Comparison of ENCODE assay signal across 8 cellular contexts in genomic region chr18:49279487-49279886, GRCh38.
"Had no signal": no experiment of that assay in that cellular context is flagged by ENCODE, and none has a peak within 500 bp of the region (broad histone marks: within the 10 kb centered on the region; RNA-seq: fewer than 3 reads in every experiment).

No MANE protein-coding gene starts in this region.

- ATAC-seq: HCT116, K562 had no signal

- DNase-seq: GM23248, GOT3, H7, HFFc6, IMR-90, KG1 had no signal

- H3K4me3 Mint-ChIP-seq: HFFc6 had no signal

- H3K27ac Mint-ChIP-seq: HFFc6 had no signal
